In genomic region chr10:97736902-97737769, GRCh38 we compare ENCODE assay signal across 1 cellular context.
TF ChIP-seq lines count a peak whose summit lies in the region.

Gene ZFYVE27, plus strand, starts transcription at chr10:97737128. Its CDS starts 1,350 bp downstream, at chr10:97738478.

TF ChIP-seq in GM12878, 131 proteins besides CTCF, POLR2A, EP300 and RAD21 (continued from another document):
- no peak; the same call in 1 of the 2 replicates for TF ChIP-seq ZBTB40 (IDR thresholded peaks at IDR 0.05; ENCODE audit: borderline replicate concordance)
- peak; percentile 41; the same call in 1 of the 2 replicates for TF ChIP-seq PAX5 (IDR thresholded peaks at IDR 0.05; ENCODE audit: borderline replicate concordance, low read depth, low read length)
- peak; percentile 84 for TF ChIP-seq NRF1 (conservative IDR thresholded peaks at IDR 0.05; ENCODE audit: low read depth, low read length)
